In the genomic region with DNA sequence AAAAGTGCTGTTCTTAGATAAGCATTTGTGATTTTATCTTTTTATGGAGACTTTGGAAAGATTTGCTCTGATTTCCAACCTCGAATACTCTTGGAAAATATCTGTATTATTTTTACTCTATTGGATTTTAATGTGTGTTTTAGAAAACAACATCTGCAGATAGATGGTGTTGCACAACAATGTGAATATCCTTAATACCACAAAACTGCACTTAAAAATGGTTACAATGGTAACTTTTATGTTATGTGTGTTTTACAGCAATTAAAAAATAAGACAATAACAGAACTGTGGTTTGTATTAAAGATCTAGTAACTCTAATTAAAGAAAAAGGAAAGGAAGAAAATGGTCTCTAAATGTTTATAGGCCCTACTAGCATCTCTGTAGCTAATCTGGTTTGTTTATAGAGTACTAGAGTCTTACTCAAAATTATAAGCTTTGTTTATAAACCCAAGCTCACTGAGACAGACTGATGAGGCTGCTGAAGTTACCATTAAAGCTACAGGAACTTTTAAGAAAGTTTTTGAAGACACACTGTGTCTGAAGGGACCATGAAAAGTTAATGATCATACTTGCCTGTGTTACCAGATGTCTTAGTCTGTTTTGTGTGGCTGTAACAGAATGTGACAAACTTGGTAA, we compare ENCODE assay signal across 14 cellular contexts.
DNase-seq lines count a peak whose midpoint lies in the region; TF ChIP-seq lines count a peak whose summit lies in the region.
"Had no signal": no experiment of that assay in that cellular context is flagged by ENCODE, and none has a peak within 500 bp of the region (broad histone marks: within the 10 kb centered on the region; RNA-seq: fewer than 3 reads in every experiment).

No MANE protein-coding gene starts in this region.

- no peak overlapping the region for H3K4me2 ChIP-seq in parathyroid adenoma (ENCODE audit: low read length)

- no peak overlapping the region for H3K9ac ChIP-seq in parathyroid adenoma

- no peak for DNase-seq in GM12865 (ENCODE audit: low read depth)
- no peak for DNase-seq in Peyer's patch
- DNase-seq in effector memory CD4-positive, alpha-beta T cell = no peak
- DNase-seq in OCI-M1 (lab: John Stamatoyannopoulos, UW) = no peak
- no peak for DNase-seq in BE2C
- DNase-seq in testis = no peak
- no peak for DNase-seq in SK-N-DZ (ENCODE audit: low spot score)
- DNase-seq: activated gamma-delta T cell, Karpas-422, NCI-H2171 treated with DMSO at 0.1 percent for 48 hours, SHP77 treated with DMSO at 0.1 percent for 48 hours, T1000 had no signal

- 54 to 57% methylated on average over 1 of the region's 1 CpG for WGBS in testis, 2 donors

- H3K27ac ChIP-seq in Peyer's patch (peak overlapping the region; percentile 27 to 74 (median 62)), parathyroid adenoma (peak overlapping the region; percentile 39), testis (no peak overlapping the region)
- H3K27ac ChIP-seq in effector memory CD4-positive, alpha-beta T cell (ENCODE audit: insufficient read depth, low read length, poor library complexity, severe bottlenecking) = peak overlapping the region; percentile 42
- H3K27ac ChIP-seq: body of pancreas had no signal

- H3K4me1 ChIP-seq in Peyer's patch = peaks cover 0 to 27% (median 21%) of the 10 kb centered on the region in 4 donors
- peaks cover 4% of the 10 kb centered on the region for H3K4me1 ChIP-seq in effector memory CD4-positive, alpha-beta T cell (ENCODE audit: control insufficient read depth, insufficient read depth, low read length, poor library complexity, severe bottlenecking)
- H3K4me1 ChIP-seq in parathyroid adenoma = peaks cover 25% of the 10 kb centered on the region
- H3K4me1 ChIP-seq in BE2C = no peaks in the 10 kb centered on the region
- no peaks in the 10 kb centered on the region for H3K4me1 ChIP-seq in testis
- H3K4me1 ChIP-seq: body of pancreas had no signal

- no peaks in the 10 kb centered on the region for H3K79me2 ChIP-seq in parathyroid adenoma

- TF ChIP-seq CTCF in GM12865 (IDR thresholded peaks at IDR 0.05; ENCODE audit: insufficient read depth, low read depth, low read length, missing control alignments) = no peak
- TF ChIP-seq CTCF in Peyer's patch (IDR thresholded peaks at IDR 0.05) = no peak
- TF ChIP-seq CTCF in parathyroid adenoma (IDR thresholded peaks at IDR 0.05) = no peak
- TF ChIP-seq CTCF in BE2C (IDR thresholded peaks at IDR 0.05; ENCODE audit: low read depth, low read length) = no peak
- no peak for TF ChIP-seq CTCF in testis (IDR thresholded peaks at IDR 0.05)

- intact Hi-C loops in testis (cut with DNase I; ENCODE audit: low total_unique reads) = no loop called here

- no peaks in the 10 kb centered on the region for H3K36me3 ChIP-seq in Peyer's patch
- H3K36me3 ChIP-seq in effector memory CD4-positive, alpha-beta T cell (ENCODE audit: control insufficient read depth, insufficient read depth, low read length) = no peaks in the 10 kb centered on the region
- H3K36me3 ChIP-seq in parathyroid adenoma (ENCODE audit: control insufficient read depth, insufficient read depth, low read length) = no peaks in the 10 kb centered on the region
- H3K36me3 ChIP-seq in BE2C = no peaks in the 10 kb centered on the region
- H3K36me3 ChIP-seq in testis (ENCODE audit: low read depth, missing control alignments) = no peaks in the 10 kb centered on the region

- peak overlapping the region; percentile 4 for H2AFZ ChIP-seq in parathyroid adenoma

- TF ChIP-seq POLR2A in Peyer's patch (IDR thresholded peaks at IDR 0.05) (no peak), testis (IDR thresholded peaks at IDR 0.05) (no peak)

- H3K27me3 ChIP-seq in Peyer's patch (no peaks in the 10 kb centered on the region), parathyroid adenoma (ENCODE audit: control insufficient read depth, insufficient read depth, low read length) (no peaks in the 10 kb centered on the region), BE2C (no peaks in the 10 kb centered on the region), testis (no peaks in the 10 kb centered on the region)
- H3K27me3 ChIP-seq in effector memory CD4-positive, alpha-beta T cell (replicated peaks; ENCODE audit: control insufficient read depth, insufficient read depth, low read length, poor library complexity, severe bottlenecking) = no peaks in the 10 kb centered on the region
- H3K27me3 ChIP-seq: body of pancreas had no signal

- H3K9me3 ChIP-seq in Peyer's patch = no peaks in the 10 kb centered on the region
- H3K9me3 ChIP-seq in effector memory CD4-positive, alpha-beta T cell (ENCODE audit: control insufficient read depth, low read length) = no peaks in the 10 kb centered on the region
- no peaks in the 10 kb centered on the region for H3K9me3 ChIP-seq in parathyroid adenoma (ENCODE audit: control insufficient read depth, low read length)
- H3K9me3 ChIP-seq in BE2C = no peaks in the 10 kb centered on the region
- no peaks in the 10 kb centered on the region for H3K9me3 ChIP-seq in testis
- H3K9me3 ChIP-seq: body of pancreas had no signal

- H3K4me3 ChIP-seq in GM12865 (ENCODE audit: low read depth, low read length) (peak overlapping the region; percentile 29), Peyer's patch (no peak overlapping the region), parathyroid adenoma (ENCODE audit: low read depth, low read length) (no peak overlapping the region), BE2C (ENCODE audit: low read depth, low read length) (no peak overlapping the region), testis (no peak overlapping the region)
- H3K4me3 ChIP-seq in effector memory CD4-positive, alpha-beta T cell (ENCODE audit: insufficient read depth, low read depth, low read length, poor library complexity, severe bottlenecking) = no peak overlapping the region
- H3K4me3 ChIP-seq: body of pancreas had no signal

Comparison
In these comparisons a context has a peak if more than half of its experiments do, and no peak if none do; other contexts are left out.
1. H3K27ac ChIP-seq: peak in Peyer's patch (4 of 4), effector memory CD4-positive, alpha-beta T cell (single experiment) and parathyroid adenoma (single experiment); none in testis (0 of 2).